In the genomic region with DNA sequence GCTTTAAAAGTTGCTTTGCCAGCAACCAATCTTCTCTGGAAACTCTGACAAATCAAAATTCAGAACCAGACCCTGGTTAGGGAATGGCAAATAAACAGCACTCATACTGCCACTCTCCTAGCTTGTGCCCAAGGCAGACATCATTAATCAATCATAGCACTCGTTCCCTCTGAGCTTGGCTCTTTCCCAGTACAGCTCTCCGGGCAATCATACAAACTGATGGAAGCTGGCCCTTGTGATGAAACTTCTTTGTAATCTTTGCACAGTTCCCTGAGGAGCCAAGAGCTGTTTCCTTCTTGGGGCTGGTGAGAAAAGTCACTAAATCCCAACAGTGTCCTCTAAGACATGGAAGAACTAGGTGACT, we compare ENCODE assay signal across 1 cellular context.
TF ChIP-seq lines count a peak whose summit lies in the region.

No MANE protein-coding gene starts in this region.

TF ChIP-seq in K562, 482 proteins besides CTCF, POLR2A, EP300 and RAD21 (continued from another document):
- TF ChIP-seq, protein P1, sequence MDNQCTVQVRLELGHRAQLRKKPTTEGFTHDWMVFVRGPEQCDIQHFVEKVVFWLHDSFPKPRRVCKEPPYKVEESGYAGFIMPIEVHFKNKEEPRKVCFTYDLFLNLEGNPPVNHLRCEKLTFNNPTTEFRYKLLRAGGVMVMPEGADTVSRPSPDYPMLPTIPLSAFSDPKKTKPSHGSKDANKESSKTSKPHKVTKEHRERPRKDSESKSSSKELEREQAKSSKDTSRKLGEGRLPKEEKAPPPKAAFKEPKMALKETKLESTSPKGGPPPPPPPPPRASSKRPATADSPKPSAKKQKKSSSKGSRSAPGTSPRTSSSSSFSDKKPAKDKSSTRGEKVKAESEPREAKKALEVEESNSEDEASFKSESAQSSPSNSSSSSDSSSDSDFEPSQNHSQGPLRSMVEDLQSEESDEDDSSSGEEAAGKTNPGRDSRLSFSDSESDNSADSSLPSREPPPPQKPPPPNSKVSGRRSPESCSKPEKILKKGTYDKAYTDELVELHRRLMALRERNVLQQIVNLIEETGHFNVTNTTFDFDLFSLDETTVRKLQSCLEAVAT (IDR thresholded peaks at IDR 0.05): peak in 1 of 2 experiments; percentile 35; a peak in 1 of 4 replicates
- no peak for TF ChIP-seq ZNF124 (CRISPR knock-in tag; IDR thresholded peaks at IDR 0.05)
- no peak for TF ChIP-seq RBM25 (IDR thresholded peaks at IDR 0.05; ENCODE audit: low read depth, low read length, severe bottlenecking)
- TF ChIP-seq FOSL1 (tag; conservative IDR thresholded peaks at IDR 0.05): no peak
- TF ChIP-seq SUPT5H (IDR thresholded peaks at IDR 0.05): no peak
- no peak for TF ChIP-seq POLR2AphosphoS5 (IDR thresholded peaks at IDR 0.05; ENCODE audit: control insufficient read depth, insufficient read depth, low read depth, low read length)
- TF ChIP-seq SMARCA5 (IDR thresholded peaks at IDR 0.05): no peak
- TF ChIP-seq MEF2D (tag; conservative IDR thresholded peaks at IDR 0.05; ENCODE audit: low read depth): no peak
- TF ChIP-seq ZNF23 (CRISPR knock-in tag; IDR thresholded peaks at IDR 0.05): peak; percentile 84; the same call in 1 of the 2 replicates
- peak; percentile 94 for TF ChIP-seq ZBTB17 (CRISPR knock-in tag; IDR thresholded peaks at IDR 0.05)
- no peak for TF ChIP-seq NR2C2 (CRISPR knock-in tag; IDR thresholded peaks at IDR 0.05)
- no peak for TF ChIP-seq NR2C2 (tag; IDR thresholded peaks at IDR 0.05)
- no peak for TF ChIP-seq TEAD2 (tag; IDR thresholded peaks at IDR 0.05)
